Comparison of ENCODE assay signal across 16 cellular contexts in the genomic region with DNA sequence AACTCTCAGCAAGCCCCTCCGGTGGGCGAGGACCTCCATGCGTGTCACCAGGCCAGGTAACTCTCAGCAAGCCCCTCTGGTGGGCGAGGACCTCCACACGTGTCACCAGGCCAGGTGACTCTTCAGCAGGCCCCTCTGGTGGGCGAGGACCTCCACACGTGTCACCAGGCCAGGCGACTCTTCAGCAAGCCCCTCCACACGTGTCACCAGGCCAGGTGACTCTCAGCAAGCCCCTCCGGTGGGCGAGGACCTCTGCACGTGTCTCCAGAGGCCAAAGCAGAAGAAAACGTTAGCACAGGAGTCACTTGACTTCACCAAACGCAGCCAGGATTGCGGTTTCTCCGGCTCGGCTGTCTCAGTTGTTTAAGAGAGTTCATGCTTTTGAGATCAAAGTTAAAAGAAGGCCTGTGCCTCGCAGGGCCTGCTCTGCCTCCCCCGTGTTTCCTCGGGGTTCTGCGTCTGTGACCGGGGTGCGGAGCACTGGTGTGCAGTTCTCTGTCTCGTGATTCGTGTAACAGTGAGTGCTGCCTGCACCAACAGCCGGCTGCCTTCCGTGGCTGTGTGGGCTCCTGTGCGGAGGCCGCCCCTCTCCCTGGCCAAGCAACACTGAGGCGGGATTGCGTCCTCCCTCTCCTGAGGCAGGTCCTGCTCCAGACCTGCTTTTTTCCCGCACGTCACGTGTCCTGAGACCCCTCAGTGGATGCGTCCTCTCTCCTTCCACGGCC. TPM values are rescaled to one million over a fixed set of nuclear protein-coding genes. Genes with fewer than 3 reads are reported as not detected.
DNase-seq lines count a peak whose midpoint lies in the region; ATAC-seq and TF ChIP-seq lines count a peak whose summit lies in the region.
"Had no signal": no experiment of that assay in that cellular context is flagged by ENCODE, and none has a peak within 500 bp of the region (broad histone marks: within the 10 kb centered on the region; RNA-seq: fewer than 3 reads in every experiment).

No MANE protein-coding gene starts in this region.

- TF ChIP-seq CTCF in A673 (conservative IDR thresholded peaks at IDR 0.05; ENCODE audit: low read depth, low read length) (no peak), gastroesophageal sphincter (IDR thresholded peaks at IDR 0.05) (no peak)

- ATAC-seq in right cardiac atrium (no peak), gastroesophageal sphincter (no peak), HG02678 (IDR thresholded peaks at IDR 0.05; ENCODE audit: unreplicated experiment) (no peak)
- ATAC-seq: A549 had no signal

- H3K27ac ChIP-seq in A673 (ENCODE audit: low read depth, low read length, poor library complexity, severe bottlenecking) (no peak overlapping the region), right cardiac atrium (ENCODE audit: low read length) (no peak overlapping the region), trophoblast cell (ENCODE audit: low read depth, low read length) (no peak overlapping the region), gastroesophageal sphincter (no peak overlapping the region)
- H3K27ac ChIP-seq: A549, PC-9 had no signal

- H2BK120ac ChIP-seq in trophoblast cell (ENCODE audit: insufficient read depth, low read length, poor library complexity) = no peak overlapping the region

- H3K4me3 ChIP-seq in A673 (ENCODE audit: low read depth, low read length, poor library complexity, severe bottlenecking) (no peak overlapping the region), right cardiac atrium (ENCODE audit: low read length) (no peak overlapping the region), trophoblast cell (ENCODE audit: low read depth, low read length) (no peak overlapping the region), gastroesophageal sphincter (no peak overlapping the region)
- H3K4me3 ChIP-seq: A549, PC-9 had no signal

- CTCF ChIA-PET in A673 (lab: Charles Lee) = no interaction called here

- H3K79me2 ChIP-seq in trophoblast cell (ENCODE audit: control insufficient read depth, insufficient read depth, low read length, poor library complexity) = no peaks in the 10 kb centered on the region

- H3K4me2 ChIP-seq in trophoblast cell (ENCODE audit: low read length) = no peak overlapping the region
- H3K4me2 ChIP-seq: A549, PC-9 had no signal

- no peak overlapping the region for H3K9ac ChIP-seq in trophoblast cell (ENCODE audit: low read length)

- no TSS peak for BruUV-seq in A673 (replicated peaks; lab: Mats Ljungman, UMichigan)

- H4K91ac ChIP-seq in trophoblast cell (ENCODE audit: low read depth, low read length) = peak overlapping the region; percentile 8

- no peak overlapping the region for H3K18ac ChIP-seq in trophoblast cell (ENCODE audit: low read length)

- no peak overlapping the region for H2BK12ac ChIP-seq in trophoblast cell (ENCODE audit: low read length)

- H2AFZ ChIP-seq in trophoblast cell (ENCODE audit: insufficient read depth, low read length, poor library complexity) = no peak overlapping the region
- H2AFZ ChIP-seq: PC-9 had no signal

- H4K12ac ChIP-seq in trophoblast cell (ENCODE audit: low read depth, low read length) = peak overlapping the region; percentile 2

- no peak for TF ChIP-seq EP300 in gastroesophageal sphincter (IDR thresholded peaks at IDR 0.05)

- TF ChIP-seq POLR2A in gastroesophageal sphincter (IDR thresholded peaks at IDR 0.05) = no peak

- H3K9me3 ChIP-seq in A673 (ENCODE audit: low read depth, low read length, poor library complexity, severe bottlenecking) (no peaks in the 10 kb centered on the region), right cardiac atrium (ENCODE audit: control insufficient read depth, low read length) (no peaks in the 10 kb centered on the region), trophoblast cell (ENCODE audit: insufficient read depth, low read depth, low read length) (peaks cover 3% of the 10 kb centered on the region), gastroesophageal sphincter (no peaks in the 10 kb centered on the region)
- H3K9me3 ChIP-seq: A549 had no signal

- 79% methylated on average over 36 of the region's 36 CpGs for WGBS in right cardiac atrium
- WGBS in trophoblast cell (ENCODE audit: extremely low coverage, insufficient coverage, insufficient read length) = no CpG with 5 or more reads among the region's 36 CpGs
- WGBS in gastroesophageal sphincter (ENCODE audit: low coverage in 1 of 2), 2 donors = 78 to 88% methylated on average over 4 to 11 of the region's 36 CpGs

- no peak overlapping the region for H4K8ac ChIP-seq in trophoblast cell (ENCODE audit: low read depth, low read length)

- H3K14ac ChIP-seq in trophoblast cell (ENCODE audit: low read length) = peak overlapping the region; percentile 4

- no peaks in the 10 kb centered on the region for H3K4me1 ChIP-seq in A673 (ENCODE audit: insufficient read depth, low read length, poor library complexity, severe bottlenecking)
- H3K4me1 ChIP-seq in right cardiac atrium (ENCODE audit: control insufficient read depth, insufficient read depth, low read length) = no peaks in the 10 kb centered on the region
- peaks cover 0 to 7% of the 10 kb centered on the region in 2 experiments for H3K4me1 ChIP-seq in trophoblast cell (ENCODE audit: control insufficient read depth in 1 of 2, insufficient read depth in 2 of 2, low read length in 2 of 2)
- no peaks in the 10 kb centered on the region for H3K4me1 ChIP-seq in gastroesophageal sphincter
- H3K4me1 ChIP-seq: A549 had no signal

- DNase-seq in A673 (ENCODE audit: low spot score) = peak; percentile 23
- peak; percentile 25 for DNase-seq in NAMALWA (ENCODE audit: low spot score)
- DNase-seq in right cardiac atrium = peak in 2 of 3 donors; percentile 28 to 39
- no peak for DNase-seq in trophoblast cell
- no peak for DNase-seq in activated T-cell treated with anti-CD3 and anti-CD28 coated beads, Interleukin-2, amount 50 U/mL, for 48 hours
- no peak for DNase-seq in stimulated activated CD8-positive, alpha-beta memory T cell treated with anti-CD3 and anti-CD28 coated beads, Interleukin-4, amount 100 ng/mL, for 48 hours
- DNase-seq: COR-L47, KG1, NCI-H146, NCI-H2081 treated with DMSO at 0.1 percent for 48 hours, NCI-H510A treated with DMSO at 0.1 percent for 48 hours, NCI-H82, PC-9 had no signal

- H3K36me3 ChIP-seq in A673 (ENCODE audit: insufficient read depth, low read length, poor library complexity, severe bottlenecking) (no peaks in the 10 kb centered on the region), trophoblast cell (ENCODE audit: control insufficient read depth in 1 of 2, insufficient read depth in 2 of 2, low read length in 2 of 2) (peaks cover 22 to 30% of the 10 kb centered on the region in 2 experiments), gastroesophageal sphincter (no peaks in the 10 kb centered on the region)

- no peak overlapping the region for H2BK5ac ChIP-seq in trophoblast cell (ENCODE audit: low read depth, low read length, poor library complexity)

- POLR2A ChIA-PET in A673 (lab: Charles Lee; ENCODE audit: low non-redundant PET) = no interaction called here

- H3K27me3 ChIP-seq in A673 (replicated peaks; ENCODE audit: insufficient read depth, low read depth, low read length, poor library complexity) (no peaks in the 10 kb centered on the region), right cardiac atrium (ENCODE audit: control insufficient read depth, insufficient read depth) (no peaks in the 10 kb centered on the region), trophoblast cell (ENCODE audit: insufficient read depth, low read length) (no peaks in the 10 kb centered on the region), gastroesophageal sphincter (peaks cover 52% of the 10 kb centered on the region)

- H3K4ac ChIP-seq in trophoblast cell (ENCODE audit: low read depth, low read length) = no peak overlapping the region

- intact Hi-C loops in A673 (cut with micrococcal nuclease; ENCODE audit: unreplicated experiment) = no loop called here
- intact Hi-C loops in right cardiac atrium (cut with DNase I) = no loop called here

- H3K23ac ChIP-seq in trophoblast cell (ENCODE audit: low read length) = no peak overlapping the region

- H2AK5ac ChIP-seq in trophoblast cell (ENCODE audit: low read length) = no peak overlapping the region

- H3K79me1 ChIP-seq in trophoblast cell (ENCODE audit: low read length) = peaks cover 20% of the 10 kb centered on the region

RNA-seq across cellular contexts. Expression of a gene that starts 56.6 kb away (rescaled TPM):
- total RNA-seq in A673 (2021) = 1.9 and 3.2 TPM in 2 replicates
- 10 to 100 TPM; 15.1 to 28.1 (median 22.3) TPM for total RNA-seq in right cardiac atrium
- polyA plus RNA-seq in right cardiac atrium = 21.2 TPM
- 232 and 240 TPM in 2 replicates for polyA plus RNA-seq in trophoblast cell (2013)
- 1 to 10 TPM; 2.4 to 3.8 (median 2.9) TPM for total RNA-seq in gastroesophageal sphincter

Comparison
In these comparisons a context has a peak if more than half of its experiments do, and no peak if none do; other contexts are left out.
1. DNase-seq: peak in A673 (single experiment), NAMALWA (single experiment) and right cardiac atrium (2 of 3); none in trophoblast cell (0 of 2), activated T-cell treated with anti-CD3 and anti-CD28 coated beads, Interleukin-2, amount 50 U/mL, for 48 hours (0 of 2) and stimulated activated CD8-positive, alpha-beta memory T cell treated with anti-CD3 and anti-CD28 coated beads, Interleukin-4, amount 100 ng/mL, for 48 hours (single experiment).